13 cellular contexts compared by ENCODE assay signal in genomic region chr7:150363872-150364271, GRCh38. TPM values are rescaled to one million over a fixed set of nuclear protein-coding genes. Genes with fewer than 3 reads are reported as not detected.
DNase-seq lines count a peak whose midpoint lies in the region; ATAC-seq, FAIRE-seq and TF ChIP-seq lines count a peak whose summit lies in the region.
"Had no signal": no experiment of that assay in that cellular context is flagged by ENCODE, and none has a peak within 500 bp of the region (broad histone marks: within the 10 kb centered on the region; RNA-seq: fewer than 3 reads in every experiment).

No MANE protein-coding gene starts in this region.

- intact Hi-C loops in GM12878 (cut with micrococcal nuclease; ENCODE audit: unreplicated experiment) = no loop called here
- intact Hi-C loops in upper lobe of right lung (cut with DNase I) = no loop called here

- TF ChIP-seq RAD21 in GM12878 (IDR thresholded peaks at IDR 0.05; ENCODE audit: insufficient read depth, low read depth, low read length) = no peak

- H2AFZ ChIP-seq in MM.1S (ENCODE audit: low read length) (peak overlapping the region; percentile 32), GM12878 (ENCODE audit: control insufficient read depth, low read depth, low read length) (peak overlapping the region; percentile 42)

- H3K27me3 Mint-ChIP-seq in activated naive CD8-positive, alpha-beta T cell = no peaks in the 10 kb centered on the region
- no peaks in the 10 kb centered on the region for H3K27me3 Mint-ChIP-seq in activated naive CD8-positive, alpha-beta T cell treated with anti-CD3 and anti-CD28 coated beads for 36 hours

- H3K79me2 ChIP-seq in MM.1S (ENCODE audit: low read length) (peaks cover 1% of the 10 kb centered on the region), GM12878 (ENCODE audit: control insufficient read depth, insufficient read depth, low read length) (peaks cover 13% of the 10 kb centered on the region)

- WGBS in GM12878 (ENCODE audit: insufficient coverage, insufficient replicate concordance, low lambda C conversion rate, missing lambda C conversion rate) = 11% methylated on average over 5 of the region's 5 CpGs

- no peak for TF ChIP-seq POLR2A in GM12878 (IDR thresholded peaks at IDR 0.05; ENCODE audit: low read depth, low read length)

- in situ Hi-C loops in GM12878 (cut with MboI) = loop anchor here (5.0 kb wide), 1 partner anchor 48 kb away; no protein-coding TSS in a partner anchor

- POLR2A ChIA-PET in GM12878 (lab: Charles Lee) = interaction anchor here (0.9 kb wide), 1 partner anchor 14 kb away, joined by 4 read pairs; no protein-coding TSS in a partner anchor

- no peaks in the 10 kb centered on the region for H3K36me3 ChIP-seq in MM.1S (replicated peaks; ENCODE audit: insufficient read depth, low read length)
- H3K36me3 ChIP-seq in GM12878 (ENCODE audit: control insufficient read depth in 2 of 2, insufficient read depth in 2 of 2, low read length in 1 of 2) = no peaks in the 10 kb centered on the region
- no peaks in the 10 kb centered on the region for H3K36me3 ChIP-seq in upper lobe of right lung

- H4K20me1 ChIP-seq in MM.1S (ENCODE audit: insufficient read depth, low read length) (no peaks in the 10 kb centered on the region), GM12878 (ENCODE audit: control insufficient read depth, insufficient read depth) (no peaks in the 10 kb centered on the region)

- SMC1A ChIA-PET in GM12878 (lab: Charles Lee; ENCODE audit: uncharacterized antibody, unreplicated experiment) = interaction anchor here (1.2 to 2.7 kb wide), 2 partner anchors 17 to 43 kb away, joined by 3 to 12 read pairs; no protein-coding TSS in a partner anchor

- H3K4me1 Mint-ChIP-seq in activated naive CD8-positive, alpha-beta T cell (ENCODE audit: low read depth) = peaks cover 50% of the 10 kb centered on the region
- H3K4me1 Mint-ChIP-seq in activated naive CD8-positive, alpha-beta T cell treated with anti-CD3 and anti-CD28 coated beads for 36 hours = peaks cover 37% of the 10 kb centered on the region

- H3K36me3 Mint-ChIP-seq in activated naive CD8-positive, alpha-beta T cell = no peaks in the 10 kb centered on the region
- H3K36me3 Mint-ChIP-seq in activated naive CD8-positive, alpha-beta T cell treated with anti-CD3 and anti-CD28 coated beads for 36 hours = peaks cover 6% of the 10 kb centered on the region

- peak overlapping the region; percentile 34 for H3K27ac Mint-ChIP-seq in activated naive CD8-positive, alpha-beta T cell
- H3K27ac Mint-ChIP-seq in activated naive CD8-positive, alpha-beta T cell treated with anti-CD3 and anti-CD28 coated beads for 36 hours = no peak overlapping the region

- CTCF ChIA-PET in GM12878 (lab: Yijun Ruan, JAX) = interaction anchor here (0.6 to 2.3 kb wide), 5 partner anchors 11 to 70 kb away, joined by 3 to 7 read pairs (median 4); no protein-coding TSS in a partner anchor

- H3K27me3 ChIP-seq in MM.1S (replicated peaks; ENCODE audit: insufficient read depth, low read length) (no peaks in the 10 kb centered on the region), GM12878 (replicated peaks in 1 of 2; ENCODE audit: control insufficient read depth in 2 of 2, insufficient read depth in 2 of 2, low read length in 1 of 2) (no peaks in the 10 kb centered on the region), upper lobe of right lung (no peaks in the 10 kb centered on the region)

- no peak for DNase-seq in activated naive CD8-positive, alpha-beta T cell treated with anti-CD3 and anti-CD28 coated beads for 36 hours
- DNase-seq in MM.1S (no peak), GM12878 (ENCODE audit: low read depth, low spot score) (no peak), upper lobe of right lung (peak; percentile 28), NK-92 (lab: John Stamatoyannopoulos, UW; ENCODE audit: unreplicated experiment) (no peak), NCI-H345 treated with DMSO at 0.1 percent for 48 hours (lab: John Stamatoyannopoulos, UW; ENCODE audit: unreplicated experiment) (no peak), NCI-H1436 treated with DMSO at 0.1 percent for 48 hours (lab: John Stamatoyannopoulos, UW) (no peak)
- DNase-seq: ACHN; activated CD8-positive, alpha-beta memory T cell treated with anti-CD3 and anti-CD28 coated beads for 24 hours; NCI-H2227 treated with DMSO at 0.1 percent for 48 hours had no signal

- H3K9me3 Mint-ChIP-seq in activated naive CD8-positive, alpha-beta T cell (ENCODE audit: low read depth) = no peaks in the 10 kb centered on the region
- H3K9me3 Mint-ChIP-seq in activated naive CD8-positive, alpha-beta T cell treated with anti-CD3 and anti-CD28 coated beads for 36 hours = peaks cover 4% of the 10 kb centered on the region

- FAIRE-seq in GM12878 (lab: Jason Lieb, UNC) = peak; percentile 59
- FAIRE-seq: astrocyte had no signal

- H3K4me3 ChIP-seq in MM.1S (ENCODE audit: low read length) = no peak overlapping the region
- H3K4me3 ChIP-seq in GM12878 = no peak overlapping the region
- no peak overlapping the region for H3K4me3 ChIP-seq in upper lobe of right lung
- H3K4me3 ChIP-seq: SK-N-MC had no signal

- ATAC-seq in GM12878 = peak; percentile 32
- peak; percentile 11 for ATAC-seq in upper lobe of right lung

- H3K27ac ChIP-seq in MM.1S (ENCODE audit: low read length) (no peak overlapping the region), GM12878 (ENCODE audit: control insufficient read depth, insufficient read depth) (peak overlapping the region; percentile 18; the same call in 1 of the 2 replicates), upper lobe of right lung (no peak overlapping the region)
- H3K27ac ChIP-seq: SK-N-MC had no signal

- no peaks in the 10 kb centered on the region for H3K9me2 ChIP-seq in MM.1S (replicated peaks; ENCODE audit: insufficient read depth, low read length)

- H3K4me2 ChIP-seq in MM.1S (ENCODE audit: low read depth, low read length) (no peak overlapping the region), GM12878 (ENCODE audit: control insufficient read depth, insufficient read depth) (peak overlapping the region; percentile 56)

- RAD21 ChIA-PET in GM12878 (lab: Charles Lee; ENCODE audit: unreplicated experiment) = interaction anchor here (1.0 to 1.3 kb wide), 2 partner anchors 21 to 43 kb away, joined by 3 to 4 read pairs; a partner anchor contains a TSS

- BruUV-seq in GM12878 (replicated peaks; lab: Mats Ljungman, UMichigan) = no TSS peak

- no peak overlapping the region for H3K4me3 Mint-ChIP-seq in activated naive CD8-positive, alpha-beta T cell
- H3K4me3 Mint-ChIP-seq in activated naive CD8-positive, alpha-beta T cell treated with anti-CD3 and anti-CD28 coated beads for 36 hours = no peak overlapping the region

- no peak for TF ChIP-seq CTCF in MM.1S (IDR thresholded peaks at IDR 0.05; ENCODE audit: low read length)
- no peak for TF ChIP-seq CTCF in GM12878 (IDR thresholded peaks at IDR 0.05 in 2 of 3, conservative IDR thresholded peaks at IDR 0.05 in 1 of 3; ENCODE audit: control insufficient read depth in 2 of 3, extremely low read depth in 1 of 3, insufficient read depth in 1 of 3, low read depth in 3 of 3, low read length in 3 of 3)
- TF ChIP-seq CTCF in upper lobe of right lung (IDR thresholded peaks at IDR 0.05) = no peak

- peaks cover 22% of the 10 kb centered on the region for H3F3A ChIP-seq in MM.1S (ENCODE audit: insufficient read depth, low read length)

- H3K9ac ChIP-seq in MM.1S (ENCODE audit: low read length) (no peak overlapping the region), GM12878 (ENCODE audit: control insufficient read depth, insufficient read depth, low read length) (no peak overlapping the region)

- no peaks in the 10 kb centered on the region for H3K9me3 ChIP-seq in MM.1S (replicated peaks; ENCODE audit: insufficient read depth, low read length)
- H3K9me3 ChIP-seq in GM12878 (replicated peaks; ENCODE audit: control insufficient read depth, insufficient read depth, low read length) = no peaks in the 10 kb centered on the region
- no peaks in the 10 kb centered on the region for H3K9me3 ChIP-seq in upper lobe of right lung

- TF ChIP-seq EP300 in GM12878 (IDR thresholded peaks at IDR 0.05; ENCODE audit: borderline replicate concordance in 1 of 2, control insufficient read depth in 1 of 2, low read depth in 2 of 2, low read length in 2 of 2) = no peak

- peaks cover 26% of the 10 kb centered on the region for H3K4me1 ChIP-seq in MM.1S (ENCODE audit: low read length)
- peaks cover 26% of the 10 kb centered on the region for H3K4me1 ChIP-seq in GM12878 (ENCODE audit: control insufficient read depth, insufficient read depth, low read length)
- H3K4me1 ChIP-seq in upper lobe of right lung = peaks cover 5% of the 10 kb centered on the region

RNA-seq across cellular contexts. Expression of gene REPIN1, which starts 4.8 kb away (rescaled TPM):
- total RNA-seq in activated naive CD8-positive, alpha-beta T cell treated with anti-CD3 and anti-CD28 coated beads for 36 hours = 10 to 100 TPM; 54.7 to 55.1 TPM
- 152 and 192 TPM in 2 replicates for total RNA-seq in GM12878 (2013; cell fraction: nucleolus; rRNA removed)
- 111 and 122 TPM in 2 replicates for total RNA-seq in GM12878 (2014; rRNA removed)
- 32.1 and 38.7 TPM in 2 replicates for total RNA-seq in GM12878 (2014; rRNA removed; fragmentation: Illumina TruSeq; extraction: Trizol)
- 161 and 172 TPM in 2 replicates for total RNA-seq in GM12878 (2021)
- 43.7 TPM for polyA plus RNA-seq in GM12878 (2011; ENCODE audit: low read depth)
- 56.3 and 88.0 TPM in 2 replicates for polyA plus RNA-seq in GM12878 (2011; rRNA removed)
- polyA plus RNA-seq in GM12878 (2011; cell fraction: cytosol; rRNA removed) = 135 and 158 TPM in 2 replicates
- 309 and 343 TPM in 2 replicates for polyA plus RNA-seq in GM12878 (2011; cell fraction: nucleus; rRNA removed)
- polyA plus RNA-seq in GM12878 (2012) = 96.5 and 107 TPM in 2 replicates
- 22.3 and 47.3 TPM in 2 replicates for polyA plus RNA-seq in GM12878 (2014; fragmentation: Illumina TruSeq; extraction: Trizol)
- 10 to 100 TPM in 1 of 2 experiments, 1 to 10 TPM in 1; 5.1 to 12.6 TPM for polyA plus RNA-seq in GM12878 (2014; fragmentation: Nextera tagmentation; extraction: Ambion mirVana)
- polyA plus RNA-seq in GM12878 (2014; rRNA removed) = 139 and 159 TPM in 2 replicates
- 10 to 100 TPM; 66.4 to 87.4 TPM for polyA plus RNA-seq in GM12878 (2016; fragmentation: Nextera tagmentation; extraction: Ambion mirVana)
- polyA minus RNA-seq in GM12878 (2011; rRNA and poly(A)+ RNA removed) = 40.9 and 86.3 TPM in 2 replicates
- 35.8 and 41.2 TPM in 2 replicates for polyA minus RNA-seq in GM12878 (2011; cell fraction: cytosol; rRNA and poly(A)+ RNA removed)
- polyA minus RNA-seq in GM12878 (2011; cell fraction: nucleus; rRNA and poly(A)+ RNA removed) = 59.8 and 89.9 TPM in 2 replicates
- total RNA-seq in upper lobe of right lung = 93.7 TPM

RNA-seq across cellular contexts. Expression of gene ZNF775, which starts 15.3 kb away (rescaled TPM):
- total RNA-seq in activated naive CD8-positive, alpha-beta T cell treated with anti-CD3 and anti-CD28 coated beads for 36 hours = 1 to 10 TPM; 3.7 to 4.0 TPM
- 7.9 and 10.6 TPM in 2 replicates for total RNA-seq in GM12878 (2013; cell fraction: nucleolus; rRNA removed)
- total RNA-seq in GM12878 (2014; rRNA removed) (7.2 and 11.0 TPM in 2 replicates), GM12878 (2014; rRNA removed; fragmentation: Illumina TruSeq; extraction: Trizol) (2.3 and 2.8 TPM in 2 replicates), GM12878 (2021) (12.1 and 14.3 TPM in 2 replicates), upper lobe of right lung (4.4 TPM)
- polyA plus RNA-seq in GM12878 (2011; ENCODE audit: low read depth) = 1.1 TPM
- polyA plus RNA-seq in GM12878 (2011; rRNA removed) (1.8 and 3.6 TPM in 2 replicates), GM12878 (2014; fragmentation: Illumina TruSeq; extraction: Trizol) (0.32 and 0.71 TPM in 2 replicates), GM12878 (2014; fragmentation: Nextera tagmentation; extraction: Ambion mirVana) (under 1 TPM; 0.05 to 0.46 TPM), GM12878 (2014; rRNA removed) (9.7 and 11.8 TPM in 2 replicates), GM12878 (2016; fragmentation: Nextera tagmentation; extraction: Ambion mirVana) (1 to 10 TPM in 1 of 2 experiments, under 1 TPM in 1; 0.62 to 1.4 TPM)
- 3.6 and 8.5 TPM in 2 replicates for polyA plus RNA-seq in GM12878 (2011; cell fraction: cytosol; rRNA removed)
- polyA plus RNA-seq in GM12878 (2011; cell fraction: nucleus; rRNA removed) = 9.0 and 11.2 TPM in 2 replicates
- polyA plus RNA-seq in GM12878 (2012) = 5.9 and 7.2 TPM in 2 replicates
- polyA minus RNA-seq in GM12878 (2011; rRNA and poly(A)+ RNA removed) = 1.1 and 3.0 TPM in 2 replicates
- polyA minus RNA-seq in GM12878 (2011; cell fraction: cytosol; rRNA and poly(A)+ RNA removed) = 3.5 and 5.1 TPM in 2 replicates
- 2.3 and 4.7 TPM in 2 replicates for polyA minus RNA-seq in GM12878 (2011; cell fraction: nucleus; rRNA and poly(A)+ RNA removed)

RNA-seq across cellular contexts. Expression of gene RARRES2, which starts 22.4 kb away (rescaled TPM):
- total RNA-seq in activated naive CD8-positive, alpha-beta T cell treated with anti-CD3 and anti-CD28 coated beads for 36 hours = not detected
- total RNA-seq in GM12878 (2013; cell fraction: nucleolus; rRNA removed) = not detected in 2 replicates
- total RNA-seq in GM12878 (2014; rRNA removed) = 0.23 and 0.33 TPM in 2 replicates
- total RNA-seq in GM12878 (2014; rRNA removed; fragmentation: Illumina TruSeq; extraction: Trizol) = not detected in 2 replicates
- total RNA-seq in GM12878 (2021) = 0.96 and 2.2 TPM in 2 replicates
- polyA plus RNA-seq in GM12878 (2011; ENCODE audit: low read depth) = 1.8 TPM
- not detected in 2 replicates for polyA plus RNA-seq in GM12878 (2011; rRNA removed)
- polyA plus RNA-seq in GM12878 (2011; cell fraction: cytosol; rRNA removed) = not detected in 2 replicates
- polyA plus RNA-seq in GM12878 (2011; cell fraction: nucleus; rRNA removed) = not detected in 2 replicates
- polyA plus RNA-seq in GM12878 (2012) = 1.9 and 2.2 TPM in 2 replicates
- polyA plus RNA-seq in GM12878 (2014; fragmentation: Illumina TruSeq; extraction: Trizol) = 0.29 TPM in 1 of 2 replicates, not detected in the other
- polyA plus RNA-seq in GM12878 (2014; fragmentation: Nextera tagmentation; extraction: Ambion mirVana) = under 1 TPM in 1 of 2 experiments, not detected in 1; 0.13 TPM
- 0.18 and 0.41 TPM in 2 replicates for polyA plus RNA-seq in GM12878 (2014; rRNA removed)
- under 1 TPM; 0.40 to 1.00 TPM for polyA plus RNA-seq in GM12878 (2016; fragmentation: Nextera tagmentation; extraction: Ambion mirVana)
- polyA minus RNA-seq in GM12878 (2011; rRNA and poly(A)+ RNA removed) = not detected in 2 replicates
- polyA minus RNA-seq in GM12878 (2011; cell fraction: cytosol; rRNA and poly(A)+ RNA removed) = not detected in 2 replicates
- not detected in 2 replicates for polyA minus RNA-seq in GM12878 (2011; cell fraction: nucleus; rRNA and poly(A)+ RNA removed)
- 259 TPM for total RNA-seq in upper lobe of right lung

RNA-seq across cellular contexts. Expression of gene ACTR3C, which starts 40.5 kb away (rescaled TPM):
- total RNA-seq in activated naive CD8-positive, alpha-beta T cell treated with anti-CD3 and anti-CD28 coated beads for 36 hours = 1 to 10 TPM; 2.8 to 3.4 TPM
- total RNA-seq in GM12878 (2013; cell fraction: nucleolus; rRNA removed) = 55.8 and 61.6 TPM in 2 replicates
- total RNA-seq in GM12878 (2014; rRNA removed) (8.6 and 8.9 TPM in 2 replicates), GM12878 (2014; rRNA removed; fragmentation: Illumina TruSeq; extraction: Trizol) (6.1 and 6.3 TPM in 2 replicates), GM12878 (2021) (3.5 and 6.5 TPM in 2 replicates), upper lobe of right lung (20.1 TPM)
- polyA plus RNA-seq in GM12878 (2011; ENCODE audit: low read depth) = 2.2 TPM
- polyA plus RNA-seq in GM12878 (2011; rRNA removed) (7.4 and 8.6 TPM in 2 replicates), GM12878 (2014; fragmentation: Illumina TruSeq; extraction: Trizol) (3.3 and 3.4 TPM in 2 replicates), GM12878 (2014; fragmentation: Nextera tagmentation; extraction: Ambion mirVana) (1 to 10 TPM; 2.0 to 2.7 TPM), GM12878 (2014; rRNA removed) (5.3 and 5.6 TPM in 2 replicates), GM12878 (2016; fragmentation: Nextera tagmentation; extraction: Ambion mirVana) (10 to 100 TPM in 1 of 2 experiments, 1 to 10 TPM in 1; 6.6 to 10.2 TPM)
- polyA plus RNA-seq in GM12878 (2011; cell fraction: cytosol; rRNA removed) = 3.3 and 4.1 TPM in 2 replicates
- 11.1 and 14.7 TPM in 2 replicates for polyA plus RNA-seq in GM12878 (2011; cell fraction: nucleus; rRNA removed)
- 1.7 and 2.2 TPM in 2 replicates for polyA plus RNA-seq in GM12878 (2012)
- polyA minus RNA-seq in GM12878 (2011; rRNA and poly(A)+ RNA removed) = 21.7 and 27.0 TPM in 2 replicates
- 8.3 and 8.6 TPM in 2 replicates for polyA minus RNA-seq in GM12878 (2011; cell fraction: cytosol; rRNA and poly(A)+ RNA removed)
- polyA minus RNA-seq in GM12878 (2011; cell fraction: nucleus; rRNA and poly(A)+ RNA removed) = 69.0 and 127 TPM in 2 replicates

RNA-seq across cellular contexts. Expression of gene LRRC61, which starts 40.7 kb away (rescaled TPM):
- total RNA-seq in activated naive CD8-positive, alpha-beta T cell treated with anti-CD3 and anti-CD28 coated beads for 36 hours = 10 to 100 TPM; 23.5 to 26.1 TPM
- 16.2 and 18.9 TPM in 2 replicates for total RNA-seq in GM12878 (2013; cell fraction: nucleolus; rRNA removed)
- total RNA-seq in GM12878 (2014; rRNA removed) = 26.9 and 32.6 TPM in 2 replicates
- 6.9 and 9.2 TPM in 2 replicates for total RNA-seq in GM12878 (2014; rRNA removed; fragmentation: Illumina TruSeq; extraction: Trizol)
- 28.9 and 31.1 TPM in 2 replicates for total RNA-seq in GM12878 (2021)
- 6.5 TPM for polyA plus RNA-seq in GM12878 (2011; ENCODE audit: low read depth)
- polyA plus RNA-seq in GM12878 (2011; rRNA removed) = 9.6 and 16.3 TPM in 2 replicates
- polyA plus RNA-seq in GM12878 (2011; cell fraction: cytosol; rRNA removed) = 34.0 and 39.8 TPM in 2 replicates
- polyA plus RNA-seq in GM12878 (2011; cell fraction: nucleus; rRNA removed) = 16.1 and 23.6 TPM in 2 replicates
- polyA plus RNA-seq in GM12878 (2012) = 14.1 and 17.4 TPM in 2 replicates
- polyA plus RNA-seq in GM12878 (2014; fragmentation: Illumina TruSeq; extraction: Trizol) = 3.6 and 5.9 TPM in 2 replicates
- 1 to 10 TPM; 1.4 to 2.5 TPM for polyA plus RNA-seq in GM12878 (2014; fragmentation: Nextera tagmentation; extraction: Ambion mirVana)
- polyA plus RNA-seq in GM12878 (2014; rRNA removed) = 27.3 and 32.4 TPM in 2 replicates
- polyA plus RNA-seq in GM12878 (2016; fragmentation: Nextera tagmentation; extraction: Ambion mirVana) = 10 to 100 TPM; 44.9 to 54.2 TPM
- polyA minus RNA-seq in GM12878 (2011; rRNA and poly(A)+ RNA removed) = 19.7 and 23.8 TPM in 2 replicates
- polyA minus RNA-seq in GM12878 (2011; cell fraction: cytosol; rRNA and poly(A)+ RNA removed) = 18.7 and 22.9 TPM in 2 replicates
- 5.9 and 13.7 TPM in 2 replicates for polyA minus RNA-seq in GM12878 (2011; cell fraction: nucleus; rRNA and poly(A)+ RNA removed)
- total RNA-seq in upper lobe of right lung = 10.2 TPM

Comparison
In these comparisons a context has a peak if more than half of its experiments do, and no peak if none do; other contexts are left out.
1. RNA of gene RARRES2, which starts 22.4 kb away (total RNA-seq): 259 TPM in upper lobe of right lung (single experiment); 0.23 to 2.2 TPM in GM12878 and not detected in activated naive CD8-positive, alpha-beta T cell treated with anti-CD3 and anti-CD28 coated beads for 36 hours; every median in the first group is over 10 times any median in the second.